In the genomic region with DNA sequence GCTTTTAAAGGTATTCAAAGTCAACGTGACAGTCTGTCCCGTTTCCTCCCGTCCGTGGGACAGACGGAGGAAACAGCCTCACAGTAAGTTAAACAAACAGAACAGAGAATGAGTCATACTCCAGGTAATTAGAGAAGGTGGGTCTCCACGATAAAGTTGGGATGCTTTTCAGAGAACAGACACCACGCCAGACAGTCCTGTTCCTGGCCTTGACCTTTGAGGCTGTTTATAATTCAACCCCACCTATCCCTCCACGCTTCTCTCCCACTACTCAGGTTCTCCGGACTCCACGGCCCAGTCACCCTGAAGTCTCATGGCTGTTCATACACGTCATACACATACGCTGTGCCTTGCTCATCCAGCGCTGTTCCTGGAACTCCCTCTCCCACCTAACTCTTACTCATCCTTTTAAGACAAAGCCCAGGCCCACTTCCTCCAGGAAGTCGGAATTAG, we compare ENCODE assay signal across 12 cellular contexts. TPM values are rescaled to one million over a fixed set of nuclear protein-coding genes. Genes with fewer than 3 reads are reported as not detected.
DNase-seq lines count a peak whose midpoint lies in the region; ATAC-seq, FAIRE-seq and TF ChIP-seq lines count a peak whose summit lies in the region.
"Had no signal": no experiment of that assay in that cellular context is flagged by ENCODE, and none has a peak within 500 bp of the region (broad histone marks: within the 10 kb centered on the region; RNA-seq: fewer than 3 reads in every experiment).

No MANE protein-coding gene starts in this region.

- in situ Hi-C loops in GM13976 (cut with MboI; ENCODE audit: low sequenced_read_pairs, unreplicated experiment): no loop called here

- H3K4me3 ChIP-seq in A549 (no peak overlapping the region), HCT116 (replicated peaks in 1 of 2; ENCODE audit: low read depth in 1 of 2, low read length in 2 of 2) (peak overlapping the region; percentile 22 to 42)

- H3K36me3 ChIP-seq in HCT116 (ENCODE audit: control insufficient read depth in 1 of 2, insufficient read depth in 2 of 2, low read length in 2 of 2): no peaks in the 10 kb centered on the region

- no peaks in the 10 kb centered on the region for H4K20me1 ChIP-seq in HCT116 (ENCODE audit: insufficient read depth)

- H3K27ac ChIP-seq in A549 (peak overlapping the region; percentile 92 to 99), HCT116 (ENCODE audit: low read depth, low read length) (peak overlapping the region; percentile 72)

- DNase-seq in A549 (ENCODE audit: low read depth in 1 of 2, low spot score in 1 of 2) (peak; percentile 75 to 94), HCT116 (ENCODE audit: low read depth, low spot score) (peak; percentile 96), amniotic epithelial cell (ENCODE audit: low read depth) (peak; percentile 97), kidney tubule cell (ENCODE audit: low spot score) (peak; percentile 92), GM13976 (ENCODE audit: low spot score) (no peak), NCI-H2227 (lab: John Stamatoyannopoulos, UW; ENCODE audit: unreplicated experiment) (no peak)
- DNase-seq: activated CD4-positive, alpha-beta T cell treated with anti-CD3 and anti-CD28 coated beads, Interleukin-2, amount 50 U/mL, for 4 hours; NCI-H1436; occipital lobe had no signal

- no peak overlapping the region for H2AFZ ChIP-seq in HCT116 (ENCODE audit: low read depth, low read length, poor library complexity, severe bottlenecking)

- RAD21 ChIA-PET in HCT116 (lab: Charles Lee; ENCODE audit: low non-redundant PET in 1 of 2, low total read pairs in 2 of 2, uncharacterized antibody in 2 of 2, unreplicated experiment in 2 of 2): no interaction called here

- H3K4me1 ChIP-seq in A549 (peaks cover 41% of the 10 kb centered on the region), HCT116 (ENCODE audit: control insufficient read depth in 1 of 2, insufficient read depth in 2 of 2, low read length in 2 of 2) (peaks cover 30 to 51% of the 10 kb centered on the region in 2 experiments)

- no peak for TF ChIP-seq POLR2A in A549 (IDR thresholded peaks at IDR 0.05; ENCODE audit: low read length)
- no peak for TF ChIP-seq POLR2A in HCT116 (IDR thresholded peaks at IDR 0.05; ENCODE audit: borderline replicate concordance, extremely low read depth, insufficient read depth, insufficient read length)

- TF ChIP-seq CTCF in A549 (IDR thresholded peaks at IDR 0.05): no peak
- no peak for TF ChIP-seq CTCF in HCT116 (IDR thresholded peaks at IDR 0.05 in 2 of 3, conservative IDR thresholded peaks at IDR 0.05 in 1 of 3; ENCODE audit: borderline replicate concordance in 1 of 3, insufficient read depth in 1 of 3, low read depth in 2 of 3, low read length in 2 of 3)
- TF ChIP-seq CTCF in GM13976 (IDR thresholded peaks at IDR 0.05; ENCODE audit: borderline replicate concordance, control extremely low read depth, extremely low read depth, insufficient read depth, missing control alignments): no peak

- POLR2A ChIA-PET in A549 (lab: Yijun Ruan, JAX) (no interaction called here), HCT116 (lab: Charles Lee) (no interaction called here)

- CTCF ChIA-PET in A549 (lab: Yijun Ruan, JAX) (interaction anchor here (0.6 to 2.2 kb wide), 3 partner anchors 8 to 37 kb away, joined by 6 to 12 read pairs (median 8); no protein-coding TSS in a partner anchor), HCT116 (lab: Charles Lee) (no interaction called here)

- no peak for FAIRE-seq in A549 (lab: Jason Lieb, UNC)

- TF ChIP-seq RAD21 in A549 (conservative IDR thresholded peaks at IDR 0.05 in 1 of 2, IDR thresholded peaks at IDR 0.05 in 1 of 2) (no peak), HCT116 (IDR thresholded peaks at IDR 0.05; ENCODE audit: low read depth) (peak; percentile 10; the same call in 1 of the 2 replicates)

- no peaks in the 10 kb centered on the region for H3K27me3 ChIP-seq in HCT116 (ENCODE audit: insufficient read depth, low read length)

- H3K9me3 ChIP-seq in A549 (no peaks in the 10 kb centered on the region), HCT116 (ENCODE audit: control insufficient read depth in 1 of 2, insufficient read depth in 1 of 2, low read depth in 1 of 2, low read length in 2 of 2) (no peaks in the 10 kb centered on the region)

- peaks cover 13% of the 10 kb centered on the region for H3K79me2 ChIP-seq in HCT116 (ENCODE audit: insufficient read depth, low read length)

- intact Hi-C loops in HCT116 (cut with micrococcal nuclease): loop anchor here (5.0 kb wide), 1 partner anchor 106 kb away; a partner anchor contains a TSS

- WGBS in A549 (ENCODE audit: missing lambda C conversion rate): under 1% methylated on average over 14 of the region's 14 CpGs

- peak; percentile 47 to 54; a peak in 2 of 5 replicates for TF ChIP-seq EP300 in A549 (IDR thresholded peaks at IDR 0.05)

- H3K9ac ChIP-seq in HCT116 (ENCODE audit: low read length): peak overlapping the region; percentile 54

- BruUV-seq in HCT116 (replicated peaks; lab: Mats Ljungman, UMichigan): no TSS peak

- no peaks in the 10 kb centered on the region for H3K9me2 ChIP-seq in HCT116 (ENCODE audit: insufficient read depth)

- ATAC-seq in A549 (peak; percentile 81 to 92), HCT116 (peak; percentile 85), HG02981 (IDR thresholded peaks at IDR 0.05; ENCODE audit: unreplicated experiment) (no peak), HG03280 (IDR thresholded peaks at IDR 0.05; ENCODE audit: unreplicated experiment) (no peak)
- ATAC-seq: Right ventricle myocardium inferior had no signal

- H3K4me2 ChIP-seq in A549: peak overlapping the region; percentile 65
- H3K4me2 ChIP-seq in HCT116 (ENCODE audit: low read length): peak overlapping the region; percentile 67

TF ChIP-seq in A549, 52 proteins besides CTCF, POLR2A, EP300 and RAD21 (continues in another document):
- TF ChIP-seq GATA3 (IDR thresholded peaks at IDR 0.05; ENCODE audit: borderline replicate concordance): peak; percentile 39; the same call in 1 of the 2 replicates
- TF ChIP-seq, protein P1, sequence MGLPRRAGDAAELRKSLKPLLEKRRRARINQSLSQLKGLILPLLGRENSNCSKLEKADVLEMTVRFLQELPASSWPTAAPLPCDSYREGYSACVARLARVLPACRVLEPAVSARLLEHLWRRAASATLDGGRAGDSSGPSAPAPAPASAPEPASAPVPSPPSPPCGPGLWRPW (IDR thresholded peaks at IDR 0.05): no peak
- TF ChIP-seq HOXA7 (CRISPR knock-in tag; IDR thresholded peaks at IDR 0.05): no peak
- TF ChIP-seq, protein P2, sequence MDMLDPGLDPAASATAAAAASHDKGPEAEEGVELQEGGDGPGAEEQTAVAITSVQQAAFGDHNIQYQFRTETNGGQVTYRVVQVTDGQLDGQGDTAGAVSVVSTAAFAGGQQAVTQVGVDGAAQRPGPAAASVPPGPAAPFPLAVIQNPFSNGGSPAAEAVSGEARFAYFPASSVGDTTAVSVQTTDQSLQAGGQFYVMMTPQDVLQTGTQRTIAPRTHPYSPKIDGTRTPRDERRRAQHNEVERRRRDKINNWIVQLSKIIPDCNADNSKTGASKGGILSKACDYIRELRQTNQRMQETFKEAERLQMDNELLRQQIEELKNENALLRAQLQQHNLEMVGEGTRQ (IDR thresholded peaks at IDR 0.05): no peak
- TF ChIP-seq FOSB (CRISPR knock-in tag; IDR thresholded peaks at IDR 0.05): no peak
- no peak for TF ChIP-seq RNF2 (IDR thresholded peaks at IDR 0.05; ENCODE audit: borderline replicate concordance, low read depth)
- TF ChIP-seq ZFP36 (IDR thresholded peaks at IDR 0.05; ENCODE audit: borderline replicate concordance, partially characterized antibody): no peak
- TF ChIP-seq, protein P3, sequence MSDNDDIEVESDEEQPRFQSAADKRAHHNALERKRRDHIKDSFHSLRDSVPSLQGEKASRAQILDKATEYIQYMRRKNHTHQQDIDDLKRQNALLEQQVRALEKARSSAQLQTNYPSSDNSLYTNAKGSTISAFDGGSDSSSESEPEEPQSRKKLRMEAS (IDR thresholded peaks at IDR 0.05): peak; percentile 45
- TF ChIP-seq KDM1A (IDR thresholded peaks at IDR 0.05; ENCODE audit: low read depth): no peak
- TF ChIP-seq ZSCAN20 (CRISPR knock-in tag; IDR thresholded peaks at IDR 0.05): no peak

TF ChIP-seq in HCT116, 20 proteins besides CTCF, POLR2A, EP300 and RAD21 (continues in another document):
- TF ChIP-seq YY1 (IDR thresholded peaks at IDR 0.05; ENCODE audit: extremely low read depth, insufficient replicate concordance, low read depth, low read length) (no peak), SIN3A (IDR thresholded peaks at IDR 0.05; ENCODE audit: low read depth) (peak; percentile 1; the same call in 1 of the 2 replicates), TCF7L2 (IDR thresholded peaks at IDR 0.05; ENCODE audit: borderline replicate concordance, extremely low read depth, insufficient read depth, insufficient read length) (peak; percentile 44), POLR2AphosphoS5 (IDR thresholded peaks at IDR 0.05; ENCODE audit: low read depth, low read length) (peak; percentile 21; the same call in 1 of the 2 replicates), JUND (IDR thresholded peaks at IDR 0.05) (peak; percentile 93), EZH2 (IDR thresholded peaks at IDR 0.05) (no peak), CEBPB (IDR thresholded peaks at IDR 0.05; ENCODE audit: low read depth) (no peak), ELF1 (IDR thresholded peaks at IDR 0.05; ENCODE audit: borderline replicate concordance, low read depth) (no peak; the same call in 1 of the 2 replicates)
- TF ChIP-seq, protein P4, sequence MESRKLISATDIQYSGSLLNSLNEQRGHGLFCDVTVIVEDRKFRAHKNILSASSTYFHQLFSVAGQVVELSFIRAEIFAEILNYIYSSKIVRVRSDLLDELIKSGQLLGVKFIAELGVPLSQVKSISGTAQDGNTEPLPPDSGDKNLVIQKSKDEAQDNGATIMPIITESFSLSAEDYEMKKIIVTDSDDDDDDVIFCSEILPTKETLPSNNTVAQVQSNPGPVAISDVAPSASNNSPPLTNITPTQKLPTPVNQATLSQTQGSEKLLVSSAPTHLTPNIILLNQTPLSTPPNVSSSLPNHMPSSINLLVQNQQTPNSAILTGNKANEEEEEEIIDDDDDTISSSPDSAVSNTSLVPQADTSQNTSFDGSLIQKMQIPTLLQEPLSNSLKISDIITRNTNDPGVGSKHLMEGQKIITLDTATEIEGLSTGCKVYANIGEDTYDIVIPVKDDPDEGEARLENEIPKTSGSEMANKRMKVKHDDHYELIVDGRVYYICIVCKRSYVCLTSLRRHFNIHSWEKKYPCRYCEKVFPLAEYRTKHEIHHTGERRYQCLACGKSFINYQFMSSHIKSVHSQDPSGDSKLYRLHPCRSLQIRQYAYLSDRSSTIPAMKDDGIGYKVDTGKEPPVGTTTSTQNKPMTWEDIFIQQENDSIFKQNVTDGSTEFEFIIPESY (IDR thresholded peaks at IDR 0.05; ENCODE audit: extremely low read depth, insufficient replicate concordance, low read length): peak; percentile 41

RNA-seq across cellular contexts. Expression of a gene that starts 42.5 kb away (rescaled TPM):
- polyA plus RNA-seq in A549 (2011; rRNA removed) (5.7 and 7.4 TPM in 2 replicates), A549 (2017; fragmentation: RNase III; extraction: RNeasy Plus Mini Kit Qiagen cat#74134 plus additional on column Dnase treatment) (16.8 to 20.7 TPM (median 18.6 TPM) in 3 replicates)
- 8.9 and 12.3 TPM in 2 replicates for polyA plus RNA-seq in A549 (2012; cell fraction: cytosol; rRNA removed)
- 26.0 and 30.4 TPM in 2 replicates for polyA plus RNA-seq in A549 (2012; cell fraction: nucleus; rRNA removed)
- polyA minus RNA-seq in A549 (2011; rRNA and poly(A)+ RNA removed): 14.3 and 23.8 TPM in 2 replicates
- 32.2 TPM for total RNA-seq in HCT116 (2021; ENCODE audit: unreplicated experiment)
- 19.9 and 23.9 TPM in 2 replicates for polyA plus RNA-seq in HCT116 (2012)

Comparison
In these comparisons a context has a peak if more than half of its experiments do, and no peak if none do; other contexts are left out.
1. ATAC-seq: peak in A549 (2 of 2) and HCT116 (single experiment); none in HG02981 (single experiment) and HG03280 (single experiment).
2. DNase-seq: peak in A549 (2 of 2), HCT116 (single experiment), amniotic epithelial cell (single experiment) and kidney tubule cell (single experiment); none in GM13976 (single experiment) and NCI-H2227 (single experiment).